Comparison of ENCODE assay signal across 24 cellular contexts in the genomic region with DNA sequence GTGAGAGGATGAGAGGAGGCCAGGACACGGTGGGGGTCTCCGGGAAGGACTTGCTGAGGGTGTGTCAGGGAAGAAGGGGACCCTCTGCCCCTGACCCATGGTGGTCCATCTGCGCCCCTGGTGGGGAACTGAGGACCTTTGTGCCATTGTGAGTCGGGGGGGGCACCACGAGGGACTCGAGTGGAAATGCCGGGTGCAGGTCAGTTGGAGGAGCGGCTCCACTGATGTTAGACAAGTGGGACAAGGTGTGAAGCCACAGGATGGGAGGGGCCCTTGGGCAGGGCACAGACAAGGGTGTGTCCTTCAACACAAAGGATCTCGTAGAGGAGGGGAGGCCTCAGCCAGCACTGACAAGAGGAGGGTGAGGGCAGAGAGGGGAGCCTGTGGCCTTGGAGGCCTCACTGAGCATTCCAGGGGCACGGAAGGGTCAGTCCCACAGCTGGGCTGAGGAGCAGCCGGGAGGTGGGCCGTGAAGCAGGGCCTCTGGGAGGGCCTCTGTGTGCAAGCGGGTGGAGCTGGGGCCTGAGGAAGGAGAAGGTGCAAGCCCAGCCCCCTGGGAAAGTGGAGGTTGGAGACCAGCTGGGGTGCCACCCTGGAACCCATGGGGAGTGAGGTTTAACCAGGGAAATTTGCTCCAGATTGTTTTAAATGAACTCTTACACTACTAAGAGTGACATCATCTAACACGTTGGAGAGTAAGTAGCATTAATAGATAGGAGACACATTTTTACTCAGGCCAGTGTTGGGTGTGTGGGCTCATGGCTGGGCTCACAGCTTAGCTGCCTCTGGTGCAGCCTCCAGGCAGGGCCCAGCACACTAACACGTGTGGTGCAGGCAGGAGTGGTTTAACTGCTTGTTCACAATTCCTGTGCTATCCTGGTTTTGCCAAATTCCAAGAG. TPM values are rescaled to one million over a fixed set of nuclear protein-coding genes. Genes with fewer than 3 reads are reported as not detected.
A peak's percentile ranks its signal among the peaks of the same experiment; 100 is the strongest.
DNase-seq lines count a peak whose midpoint lies in the region; ATAC-seq and TF ChIP-seq lines count a peak whose summit lies in the region.
"Had no signal": no experiment of that assay in that cellular context is flagged by ENCODE, and none has a peak within 500 bp of the region (broad histone marks: within the 10 kb centered on the region; RNA-seq: fewer than 3 reads in every experiment).

No MANE protein-coding gene starts in this region.

- H3K9me3 ChIP-seq in HEK293 (ENCODE audit: control insufficient read depth, insufficient read depth, low read depth, low read length) (no peaks in the 10 kb centered on the region), colonic mucosa (no peaks in the 10 kb centered on the region), neuronal stem cell (replicated peaks in 1 of 2; ENCODE audit: control insufficient read depth in 2 of 2, insufficient read depth in 1 of 2, low read depth in 1 of 2, low read length in 2 of 2) (no peaks in the 10 kb centered on the region)
- H3K9me3 ChIP-seq: esophagus squamous epithelium, SJCRH30, vagina had no signal

- CTCF ChIA-PET in HEK293 (lab: Yijun Ruan, JAX), result interaction anchor here (0.5 to 0.6 kb wide), 2 partner anchors 34 to 67 kb away, joined by 3 to 5 read pairs; no protein-coding TSS in a partner anchor

- TF ChIP-seq CTCF in HEK293 (tag by site-specific recombination; IDR thresholded peaks at IDR 0.05) (no peak), colonic mucosa (IDR thresholded peaks at IDR 0.05) (no peak)

- H2BK12ac ChIP-seq in neuronal stem cell (ENCODE audit: low read length), result no peak overlapping the region

- no peak overlapping the region for H3K4ac ChIP-seq in neuronal stem cell (ENCODE audit: low read length)

- H3K36me3 ChIP-seq in HEK293 (ENCODE audit: control insufficient read depth in 2 of 2, insufficient read depth in 1 of 2, low read length in 2 of 2) (peaks cover 35 to 78% of the 10 kb centered on the region in 2 experiments), colonic mucosa (peaks cover 16% of the 10 kb centered on the region), neuronal stem cell (replicated peaks in 1 of 2; ENCODE audit: control insufficient read depth in 2 of 2, insufficient read depth in 2 of 2, low read length in 2 of 2) (peaks cover 49 to 81% of the 10 kb centered on the region in 2 donors)

- H2BK5ac ChIP-seq in neuronal stem cell (ENCODE audit: low read length), result peak overlapping the region; percentile 53

- H3K9ac ChIP-seq in colonic mucosa (ENCODE audit: low read depth in 2 of 2, low read length in 2 of 2) (peak overlapping the region in 1 of 2 donors; percentile 46), neuronal stem cell (ENCODE audit: low read depth, low read length, poor library complexity) (peak overlapping the region; percentile 30)
- H3K9ac ChIP-seq: neural progenitor cell had no signal

- H2BK15ac ChIP-seq in neuronal stem cell (ENCODE audit: low read length), result no peak overlapping the region

- H3K18ac ChIP-seq in neuronal stem cell (ENCODE audit: low read length), result no peak overlapping the region

- POLR2A ChIA-PET in HEK293 (lab: Yijun Ruan, JAX), result no interaction called here

- no peak overlapping the region for H4K8ac ChIP-seq in neuronal stem cell (ENCODE audit: low read depth, low read length)

- H3K14ac ChIP-seq in neuronal stem cell (ENCODE audit: low read length), result no peak overlapping the region

- no peaks in the 10 kb centered on the region for H3K27me3 ChIP-seq in colonic mucosa
- no peaks in the 10 kb centered on the region for H3K27me3 ChIP-seq in neuronal stem cell (ENCODE audit: control insufficient read depth in 3 of 3, insufficient read depth in 3 of 3, low read depth in 1 of 3, low read length in 3 of 3)
- H3K27me3 ChIP-seq: esophagus squamous epithelium, neural progenitor cell, SJCRH30, vagina had no signal

- H3K4me2 ChIP-seq in neuronal stem cell (ENCODE audit: insufficient read depth, low read length, poor library complexity, severe bottlenecking), result no peak overlapping the region
- H3K4me2 ChIP-seq: GM23338, neural progenitor cell had no signal

- no peak overlapping the region for H3K4me3 Mint-ChIP-seq in activated T-cell treated with anti-CD3 and anti-CD28 coated beads, Interleukin-2, amount 50 U/mL, for 24 hours
- H3K4me3 Mint-ChIP-seq in activated T-cell treated with anti-CD3 and anti-CD28 coated beads, Interleukin-2, amount 50 U/mL, for 4 hours, result no peak overlapping the region
- H3K4me3 Mint-ChIP-seq: GM23338; neural progenitor cell; stimulated activated naive CD8-positive, alpha-beta T cell treated with anti-CD3 and anti-CD28 coated beads, Interleukin-15, Interleukin-2, amounts not matched to agents 100 ng/mL and 50 ng/mL, for 24 hours had no signal

- no peaks in the 10 kb centered on the region for H3K27me3 Mint-ChIP-seq in activated T-cell treated with anti-CD3 and anti-CD28 coated beads, Interleukin-2, amount 50 U/mL, for 24 hours
- no peaks in the 10 kb centered on the region for H3K27me3 Mint-ChIP-seq in activated T-cell treated with anti-CD3 and anti-CD28 coated beads, Interleukin-2, amount 50 U/mL, for 4 hours (ENCODE audit: low read depth)
- H3K27me3 Mint-ChIP-seq: stimulated activated naive CD8-positive, alpha-beta T cell treated with anti-CD3 and anti-CD28 coated beads, Interleukin-15, Interleukin-2, amounts not matched to agents 100 ng/mL and 50 ng/mL, for 24 hours had no signal

- H2AK5ac ChIP-seq in neuronal stem cell (ENCODE audit: low read depth, low read length), result no peak overlapping the region

- H3K9me3 Mint-ChIP-seq in activated T-cell treated with anti-CD3 and anti-CD28 coated beads, Interleukin-2, amount 50 U/mL, for 24 hours, result no peaks in the 10 kb centered on the region
- no peaks in the 10 kb centered on the region for H3K9me3 Mint-ChIP-seq in activated T-cell treated with anti-CD3 and anti-CD28 coated beads, Interleukin-2, amount 50 U/mL, for 4 hours
- H3K9me3 Mint-ChIP-seq: GM23338; neural progenitor cell; stimulated activated naive CD8-positive, alpha-beta T cell treated with anti-CD3 and anti-CD28 coated beads, Interleukin-15, Interleukin-2, amounts not matched to agents 100 ng/mL and 50 ng/mL, for 24 hours had no signal

- DNase-seq in activated T-cell treated with anti-CD3 and anti-CD28 coated beads, Interleukin-2, amount 50 U/mL, for 24 hours, result no peak
- DNase-seq in activated T-cell treated with anti-CD3 and anti-CD28 coated beads, Interleukin-2, amount 50 U/mL, for 4 hours, result no peak
- DNase-seq in colonic mucosa, result peak; percentile 32
- no peak for DNase-seq in neuronal stem cell (ENCODE audit: low spot score)
- DNase-seq in AG20443 (ENCODE audit: low spot score), result no peak
- no peak for DNase-seq in SW 1271 (lab: John Stamatoyannopoulos, UW)
- DNase-seq: ACHN; activated CD4-positive, alpha-beta T cell treated with anti-CD3 and anti-CD28 coated beads, Interleukin-2, amount 50 U/mL, for 1 hour; esophagus squamous epithelium; head of caudate nucleus; KBM-7; mammary epithelial cell; NCI-H1092; NCI-H2081 treated with DMSO at 0.1 percent for 48 hours; NCI-H526; OCI-M1; SJCRH30; stimulated activated CD4-positive, alpha-beta T cell treated with anti-CD3 and anti-CD28 coated beads, Interleukin-15, amount 100 ng/mL, for 24 hours had no signal

- H3K4me3 ChIP-seq in HEK293 (ENCODE audit: low read depth, low read length), result no peak overlapping the region
- no peak overlapping the region for H3K4me3 ChIP-seq in colonic mucosa
- H3K4me3 ChIP-seq in neuronal stem cell (ENCODE audit: low read length in 2 of 2), result peak overlapping the region in 1 of 2 donors; percentile 60
- H3K4me3 ChIP-seq: esophagus squamous epithelium, GM23338, neural progenitor cell, SJCRH30, vagina had no signal

- no peak overlapping the region for H2AFZ ChIP-seq in neuronal stem cell (ENCODE audit: low read length)
- H2AFZ ChIP-seq: GM23338, neural progenitor cell had no signal

- peaks cover 9% of the 10 kb centered on the region for H3K4me1 Mint-ChIP-seq in activated T-cell treated with anti-CD3 and anti-CD28 coated beads, Interleukin-2, amount 50 U/mL, for 24 hours (ENCODE audit: low read depth)
- peaks cover 17% of the 10 kb centered on the region for H3K4me1 Mint-ChIP-seq in activated T-cell treated with anti-CD3 and anti-CD28 coated beads, Interleukin-2, amount 50 U/mL, for 4 hours (ENCODE audit: low read depth)
- H3K4me1 Mint-ChIP-seq: GM23338, neural progenitor cell had no signal

- H3K27ac ChIP-seq in HEK293 (ENCODE audit: extremely low read depth, low read depth, low read length) (no peak overlapping the region), colonic mucosa (no peak overlapping the region), neuronal stem cell (replicated peaks; ENCODE audit: low read length) (no peak overlapping the region)
- H3K27ac ChIP-seq: neural progenitor cell, SJCRH30, vagina had no signal

- no peak overlapping the region for H2BK120ac ChIP-seq in neuronal stem cell (ENCODE audit: low read depth, low read length)

- peak overlapping the region; percentile 31 for H3K23ac ChIP-seq in neuronal stem cell (ENCODE audit: low read depth, low read length, poor library complexity)

- ATAC-seq in activated T-cell treated with anti-CD3 and anti-CD28 coated beads, Interleukin-2, amount 50 U/mL, for 4 hours, result no peak
- ATAC-seq in HG02973 (IDR thresholded peaks at IDR 0.05; ENCODE audit: unreplicated experiment), result no peak
- ATAC-seq: GM23338 had no signal

- no peak overlapping the region for H4K91ac ChIP-seq in neuronal stem cell (ENCODE audit: low read depth, low read length, poor library complexity)

- no CpG with 5 or more reads among the region's 15 CpGs for WGBS in neuronal stem cell (ENCODE audit: extremely low coverage in 2 of 2, insufficient read length in 2 of 2, insufficient replicate concordance in 1 of 2), 2 donors

- peak overlapping the region; percentile 84 for H3K27ac Mint-ChIP-seq in activated T-cell treated with anti-CD3 and anti-CD28 coated beads, Interleukin-2, amount 50 U/mL, for 24 hours
- H3K27ac Mint-ChIP-seq: GM23338; neural progenitor cell; stimulated activated naive CD8-positive, alpha-beta T cell treated with anti-CD3 and anti-CD28 coated beads, Interleukin-15, Interleukin-2, amounts not matched to agents 100 ng/mL and 50 ng/mL, for 24 hours had no signal

- intact Hi-C loops in colonic mucosa (cut with DNase I), result no loop called here

- H3K36me3 Mint-ChIP-seq in activated T-cell treated with anti-CD3 and anti-CD28 coated beads, Interleukin-2, amount 50 U/mL, for 24 hours (ENCODE audit: low read depth), result peaks cover 76% of the 10 kb centered on the region
- peaks cover 26% of the 10 kb centered on the region for H3K36me3 Mint-ChIP-seq in activated T-cell treated with anti-CD3 and anti-CD28 coated beads, Interleukin-2, amount 50 U/mL, for 4 hours (ENCODE audit: insufficient read depth)

- H3K4me1 ChIP-seq in HEK293 (ENCODE audit: control insufficient read depth, insufficient read depth, low read length) (no peaks in the 10 kb centered on the region), colonic mucosa (no peaks in the 10 kb centered on the region), neuronal stem cell (ENCODE audit: control insufficient read depth in 2 of 2, insufficient read depth in 1 of 2, low read depth in 1 of 2, low read length in 2 of 2) (no peaks in the 10 kb centered on the region)
- H3K4me1 ChIP-seq: neural progenitor cell had no signal

- peaks cover 2% of the 10 kb centered on the region for H3K79me1 ChIP-seq in neuronal stem cell (ENCODE audit: low read depth, low read length)

RNA-seq across cellular contexts. Expression of a gene that starts 27.9 kb away (rescaled TPM):
- 10 to 100 TPM; 40.9 to 55.9 (median 45.9) TPM for total RNA-seq in activated T-cell treated with anti-CD3 and anti-CD28 coated beads, Interleukin-2, amount 50 U/mL, for 4 hours
- total RNA-seq in colonic mucosa, result 10 to 100 TPM; 68.7 to 75.5 TPM
- polyA plus RNA-seq in neuronal stem cell (2013, experiment 1 of 2), result 107 TPM
- 107 TPM for polyA plus RNA-seq in neuronal stem cell (2013, experiment 2 of 2)

RNA-seq across cellular contexts. Expression of a gene that starts 33.1 kb away (rescaled TPM):
- total RNA-seq in activated T-cell treated with anti-CD3 and anti-CD28 coated beads, Interleukin-2, amount 50 U/mL, for 4 hours, result 10 to 100 TPM; 73.6 to 78.5 (median 75.9) TPM
- total RNA-seq in colonic mucosa, result 10 to 100 TPM; 34.8 to 44.5 TPM
- 69.7 TPM for polyA plus RNA-seq in neuronal stem cell (2013, experiment 1 of 2)
- 71.0 TPM for polyA plus RNA-seq in neuronal stem cell (2013, experiment 2 of 2)

RNA-seq across cellular contexts. Expression of a gene that starts 35.9 kb away (rescaled TPM):
- total RNA-seq in activated T-cell treated with anti-CD3 and anti-CD28 coated beads, Interleukin-2, amount 50 U/mL, for 4 hours, result 100 to 1,000 TPM; 151 to 165 (median 156) TPM
- total RNA-seq in colonic mucosa, result 10 to 100 TPM; 58.4 to 79.0 TPM
- polyA plus RNA-seq in neuronal stem cell (2013, experiment 1 of 2), result 42.0 TPM
- 41.3 TPM for polyA plus RNA-seq in neuronal stem cell (2013, experiment 2 of 2)
